In the genomic region with DNA sequence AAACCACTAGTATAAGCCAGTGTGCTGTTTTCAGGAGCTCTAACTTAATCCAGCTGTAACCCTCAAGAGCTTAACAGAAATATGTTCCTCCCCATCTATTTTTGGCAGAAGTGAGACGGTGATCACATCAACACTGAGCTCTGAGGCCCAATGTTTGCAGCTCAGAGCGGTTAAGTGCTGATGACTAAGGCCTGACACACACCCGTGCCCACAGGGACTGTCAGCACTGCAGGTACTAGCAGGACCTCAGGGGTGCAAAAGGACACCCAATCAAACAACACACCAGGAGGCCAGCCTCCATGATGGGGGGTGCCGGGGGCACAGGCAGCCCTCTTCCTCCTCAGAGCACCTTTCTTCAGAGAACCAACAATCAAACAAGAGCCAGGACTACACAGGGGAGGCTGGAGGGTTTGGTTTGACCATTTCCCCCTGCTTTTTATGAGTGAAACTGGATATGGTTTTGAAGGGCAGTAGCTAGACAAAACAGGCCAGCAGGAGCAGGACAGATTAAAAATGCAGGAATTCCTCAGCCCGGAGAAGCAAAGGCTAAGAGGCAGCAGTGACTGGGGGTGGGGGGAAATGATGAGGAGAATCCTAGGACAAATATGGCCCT, we compare ENCODE assay signal across 8 cellular contexts.
A peak's percentile ranks its signal among the peaks of the same experiment; 100 is the strongest.
DNase-seq lines count a peak whose midpoint lies in the region; ATAC-seq and TF ChIP-seq lines count a peak whose summit lies in the region.

No MANE protein-coding gene starts in this region.

- peak overlapping the region; percentile 89 for H3K27ac ChIP-seq in endodermal cell (ENCODE audit: low read depth, low read length)
- peak overlapping the region; percentile 53 for H3K27ac ChIP-seq in muscle layer of colon (ENCODE audit: low read depth, low read length)

- H3K9me3 Mint-ChIP-seq in activated CD8-positive, alpha-beta T cell treated with anti-CD3 and anti-CD28 coated beads, Interleukin-2, amount 10 ng/mL, durations not matched to agents 7 days and 5 days (ENCODE audit: insufficient read depth): no peaks in the 10 kb centered on the region
- peaks cover 17% of the 10 kb centered on the region for H3K9me3 Mint-ChIP-seq in endodermal cell
- H3K9me3 Mint-ChIP-seq in stimulated activated effector memory CD8-positive, alpha-beta T cell treated with anti-CD3 and anti-CD28 coated beads, Interleukin-12 subunit alpha, Interleukin-12 subunit beta, amount 100 ng/mL, for 72 hours: no peaks in the 10 kb centered on the region

- H3K4me1 ChIP-seq in endodermal cell (ENCODE audit: control insufficient read depth, insufficient read depth, low read length): peaks cover 34% of the 10 kb centered on the region
- peaks cover 59% of the 10 kb centered on the region for H3K4me1 ChIP-seq in muscle layer of colon (ENCODE audit: insufficient read depth, low read length)

- DNase-seq in NCI-H524 treated with DMSO at 0.1 percent for 48 hours (lab: John Stamatoyannopoulos, UW): peak; percentile 12
- DNase-seq in activated CD8-positive, alpha-beta T cell treated with anti-CD3 and anti-CD28 coated beads, Interleukin-2, amount 10 ng/mL, durations not matched to agents 7 days and 5 days: peak; percentile 84
- peak; percentile 77 for DNase-seq in endodermal cell
- DNase-seq in stimulated activated effector memory CD8-positive, alpha-beta T cell treated with anti-CD3 and anti-CD28 coated beads, Interleukin-12 subunit alpha, Interleukin-12 subunit beta, amount 100 ng/mL, for 72 hours (ENCODE audit: low spot score in 2 of 2): peak; percentile 58 to 86
- DNase-seq in NCI-H748 treated with DMSO at 0.1 percent for 48 hours (lab: John Stamatoyannopoulos, UW): no peak

- no peak overlapping the region for H3K4me3 ChIP-seq in endodermal cell (ENCODE audit: low read length)
- no peak overlapping the region for H3K4me3 ChIP-seq in muscle layer of colon (ENCODE audit: low read depth in 1 of 2, low read length in 2 of 2)

- ATAC-seq in GM18519 (IDR thresholded peaks at IDR 0.05; ENCODE audit: low FRiP score, unreplicated experiment) (peak; percentile 58), HG02840 (IDR thresholded peaks at IDR 0.05; ENCODE audit: low FRiP score, unreplicated experiment) (peak; percentile 54)
- peak; percentile 97 for ATAC-seq in activated CD8-positive, alpha-beta T cell treated with anti-CD3 and anti-CD28 coated beads, Interleukin-2, amount 10 ng/mL, durations not matched to agents 7 days and 5 days
- ATAC-seq in stimulated activated effector memory CD8-positive, alpha-beta T cell treated with anti-CD3 and anti-CD28 coated beads, Interleukin-12 subunit alpha, Interleukin-12 subunit beta, amount 100 ng/mL, for 72 hours: peak; percentile 100

- H3K4me3 Mint-ChIP-seq in activated CD8-positive, alpha-beta T cell treated with anti-CD3 and anti-CD28 coated beads, Interleukin-2, amount 10 ng/mL, durations not matched to agents 7 days and 5 days: peak overlapping the region; percentile 37
- H3K4me3 Mint-ChIP-seq in endodermal cell: peak overlapping the region; percentile 19
- H3K4me3 Mint-ChIP-seq in stimulated activated effector memory CD8-positive, alpha-beta T cell treated with anti-CD3 and anti-CD28 coated beads, Interleukin-12 subunit alpha, Interleukin-12 subunit beta, amount 100 ng/mL, for 72 hours: peak overlapping the region; percentile 82

- no peak for TF ChIP-seq CTCF in endodermal cell (conservative IDR thresholded peaks at IDR 0.05)

- no peaks in the 10 kb centered on the region for H3K36me3 ChIP-seq in endodermal cell (ENCODE audit: control insufficient read depth, insufficient read depth, low read length)
- no peaks in the 10 kb centered on the region for H3K36me3 ChIP-seq in muscle layer of colon (ENCODE audit: insufficient read depth, low read length)

- H3K27me3 ChIP-seq in endodermal cell (ENCODE audit: control insufficient read depth, insufficient read depth, low read length, poor library complexity, severe bottlenecking): no peaks in the 10 kb centered on the region
- H3K27me3 ChIP-seq in muscle layer of colon (ENCODE audit: control insufficient read depth in 1 of 2, insufficient read depth in 2 of 2, low read length in 2 of 2): no peaks in the 10 kb centered on the region

- 46 to 67% methylated on average over 2 to 5 of the region's 5 CpGs for WGBS in endodermal cell (ENCODE audit: insufficient coverage in 1 of 2, insufficient read length in 1 of 2), 2 experiments

- H3K9me3 ChIP-seq in endodermal cell (ENCODE audit: control insufficient read depth, low read length) (peaks cover 16% of the 10 kb centered on the region), muscle layer of colon (ENCODE audit: low read length) (no peaks in the 10 kb centered on the region)

- H3K27me3 Mint-ChIP-seq in activated CD8-positive, alpha-beta T cell treated with anti-CD3 and anti-CD28 coated beads, Interleukin-2, amount 10 ng/mL, durations not matched to agents 7 days and 5 days (ENCODE audit: low read depth): no peaks in the 10 kb centered on the region
- H3K27me3 Mint-ChIP-seq in endodermal cell (ENCODE audit: insufficient read depth): no peaks in the 10 kb centered on the region

- POLR2A ChIA-PET in activated CD8-positive, alpha-beta T cell treated with anti-CD3 and anti-CD28 coated beads, Interleukin-2, amount 10 ng/mL, durations not matched to agents 7 days and 5 days (lab: Charles Lee): interaction anchor here (0.6 to 4.9 kb wide), 12 partner anchors 10 to 553 kb away, joined by 3 to 44 read pairs (median 4); a partner anchor contains a TSS

- peaks cover 22% of the 10 kb centered on the region for H3K36me3 Mint-ChIP-seq in activated CD8-positive, alpha-beta T cell treated with anti-CD3 and anti-CD28 coated beads, Interleukin-2, amount 10 ng/mL, durations not matched to agents 7 days and 5 days (ENCODE audit: low read depth)
- peaks cover 11% of the 10 kb centered on the region for H3K36me3 Mint-ChIP-seq in endodermal cell (ENCODE audit: low read depth)
- H3K36me3 Mint-ChIP-seq in stimulated activated effector memory CD8-positive, alpha-beta T cell treated with anti-CD3 and anti-CD28 coated beads, Interleukin-12 subunit alpha, Interleukin-12 subunit beta, amount 100 ng/mL, for 72 hours: peaks cover 22% of the 10 kb centered on the region

- H3K9ac ChIP-seq in endodermal cell (ENCODE audit: extremely low read depth, low read length, poor library complexity, severe bottlenecking) (no peak overlapping the region), muscle layer of colon (ENCODE audit: low read length) (no peak overlapping the region)

- CTCF ChIA-PET in activated CD8-positive, alpha-beta T cell treated with anti-CD3 and anti-CD28 coated beads, Interleukin-2, amount 10 ng/mL, durations not matched to agents 7 days and 5 days (lab: Charles Lee): interaction anchor here (0.7 to 11.4 kb wide), 16 partner anchors 8 to 87 kb away, joined by 3 to 100 read pairs (median 8); a partner anchor contains a TSS

- peak overlapping the region; percentile 91 for H3K27ac Mint-ChIP-seq in activated CD8-positive, alpha-beta T cell treated with anti-CD3 and anti-CD28 coated beads, Interleukin-2, amount 10 ng/mL, durations not matched to agents 7 days and 5 days
- H3K27ac Mint-ChIP-seq in endodermal cell: peak overlapping the region; percentile 84
- peak overlapping the region; percentile 95 for H3K27ac Mint-ChIP-seq in stimulated activated effector memory CD8-positive, alpha-beta T cell treated with anti-CD3 and anti-CD28 coated beads, Interleukin-12 subunit alpha, Interleukin-12 subunit beta, amount 100 ng/mL, for 72 hours

- H3K4me1 Mint-ChIP-seq in activated CD8-positive, alpha-beta T cell treated with anti-CD3 and anti-CD28 coated beads, Interleukin-2, amount 10 ng/mL, durations not matched to agents 7 days and 5 days (ENCODE audit: low read depth): peaks cover 81% of the 10 kb centered on the region
- peaks cover 84% of the 10 kb centered on the region for H3K4me1 Mint-ChIP-seq in endodermal cell
- H3K4me1 Mint-ChIP-seq in stimulated activated effector memory CD8-positive, alpha-beta T cell treated with anti-CD3 and anti-CD28 coated beads, Interleukin-12 subunit alpha, Interleukin-12 subunit beta, amount 100 ng/mL, for 72 hours: peaks cover 89% of the 10 kb centered on the region

Comparison
In these comparisons a context has a peak if more than half of its experiments do, and no peak if none do; other contexts are left out.
1. H3K4me3 Mint-ChIP-seq: peak in every context shown above with its lines; median percentile 82 in stimulated activated effector memory CD8-positive, alpha-beta T cell treated with anti-CD3 and anti-CD28 coated beads, Interleukin-12 subunit alpha, Interleukin-12 subunit beta, amount 100 ng/mL, for 72 hours; 37 in activated CD8-positive, alpha-beta T cell treated with anti-CD3 and anti-CD28 coated beads, Interleukin-2, amount 10 ng/mL, durations not matched to agents 7 days and 5 days; 19 in endodermal cell.